In genomic region chr2:26567534-26567933, GRCh38 we compare ENCODE assay signal across 11 cellular contexts.
"Had no signal": no experiment of that assay in that cellular context is flagged by ENCODE, and none has a peak within 500 bp of the region (broad histone marks: within the 10 kb centered on the region; RNA-seq: fewer than 3 reads in every experiment).

No MANE protein-coding gene starts in this region.

- H3K4me3 ChIP-seq: body of pancreas, testis had no signal

- DNase-seq: activated naive CD4-positive, alpha-beta T cell; activated T-cell treated with anti-CD3 and anti-CD28 coated beads, Interleukin-2, amount 50 U/mL, for 48 hours; body of pancreas; erythroblast; hippocampal formation; mammary epithelial cell; stimulated activated CD4-positive, alpha-beta T cell treated with anti-CD3 and anti-CD28 coated beads, Interleukin-15, amount 100 ng/mL, for 24 hours; stimulated activated CD4-positive, alpha-beta T cell treated with anti-CD3 and anti-CD28 coated beads, Interleukin-4, amount 100 ng/mL, for 24 hours; testis had no signal

- H3K27me3 ChIP-seq: body of pancreas, testis had no signal

- H3K27ac ChIP-seq: body of pancreas, testis had no signal

- ATAC-seq: activated CD4-positive, CD25-positive, alpha-beta regulatory T cell treated with anti-CD3 and anti-CD28 coated beads, Interleukin-2, amount 50 U/mL, for 24 hours; body of pancreas; natural killer cell treated with Interleukin-12 subunit alpha and Interleukin-12 subunit beta and Interleukin-15 and Interleukin-18, amount 100 ng/mL, for 72 hours had no signal

- H3K9me3 ChIP-seq: body of pancreas, testis had no signal
